ENCODE assay signal across 28 cellular contexts in the genomic region with DNA sequence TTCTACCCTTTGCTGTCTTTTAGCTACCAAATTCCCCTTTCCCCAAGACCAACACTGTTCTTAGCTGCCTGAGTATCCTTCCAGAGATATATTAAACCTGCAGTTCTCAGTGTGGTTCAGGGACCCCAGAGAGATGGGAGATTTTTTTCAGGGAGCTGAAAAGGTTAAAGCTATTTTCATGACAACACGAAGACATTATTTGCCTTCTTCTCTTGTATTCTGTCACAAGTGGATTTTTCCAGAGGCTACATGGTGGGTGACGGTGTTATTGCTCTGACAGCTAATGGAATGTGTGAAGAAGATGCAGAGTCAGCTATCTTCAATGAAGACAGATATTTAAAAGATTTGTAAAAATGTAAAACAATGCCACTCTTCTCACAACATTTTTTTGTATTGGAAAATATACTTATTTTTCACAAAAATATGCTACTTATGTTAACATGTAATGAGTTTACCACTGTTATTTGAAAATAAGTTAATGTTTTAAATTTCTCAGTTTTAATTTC.
"Had no signal": no experiment of that assay in that cellular context is flagged by ENCODE, and none has a peak within 500 bp of the region (broad histone marks: within the 10 kb centered on the region; RNA-seq: fewer than 3 reads in every experiment).

No MANE protein-coding gene starts in this region.

- H3K4me1 Mint-ChIP-seq: mesothelial cell of epicardium; naive B cell; natural killer cell; stimulated activated memory B cell treated with anti-CD40 and anti-IgM and Interleukin-4, amounts not matched to agents 10 μg/mL and 1 μg/mL and 100 μg/mL, for 72 hours; stimulated activated naive CD8-positive, alpha-beta T cell treated with anti-CD3 and anti-CD28 coated beads, Interleukin-15, amount 100 ng/mL, for 72 hours had no signal

- H3K9me3 ChIP-seq: left ventricle myocardium inferior, pancreas, prostate gland, sigmoid colon, tibial nerve, uterus had no signal

- ATAC-seq: natural killer cell; pancreas; right cardiac atrium; stimulated activated memory B cell treated with anti-CD40 and anti-IgM and Interleukin-4, amounts not matched to agents 10 μg/mL and 1 μg/mL and 100 μg/mL, for 72 hours; stimulated activated naive CD8-positive, alpha-beta T cell treated with anti-CD3 and anti-CD28 coated beads, Interleukin-15, amount 100 ng/mL, for 72 hours had no signal

- H3K4me1 ChIP-seq: pancreas, prostate gland, sigmoid colon, uterus had no signal

- H3K27me3 Mint-ChIP-seq: stimulated activated memory B cell treated with anti-CD40 and anti-IgM and Interleukin-4, amounts not matched to agents 10 μg/mL and 1 μg/mL and 100 μg/mL, for 72 hours; stimulated activated naive CD8-positive, alpha-beta T cell treated with anti-CD3 and anti-CD28 coated beads, Interleukin-15, amount 100 ng/mL, for 72 hours; type B pancreatic cell had no signal

- FAIRE-seq: pancreas, small intestine had no signal

- H3K4me3 ChIP-seq: hepatocyte, left ventricle myocardium inferior, lung, pancreas, prostate gland, sigmoid colon, tibial nerve, uterus had no signal

- H3K4me2 ChIP-seq: hepatocyte had no signal

- DNase-seq: islet precursor cell; left ventricle myocardium inferior; mesendoderm; naive B cell; natural killer cell; nucleus accumbens; pancreas; posterior cingulate gyrus; retina; right cardiac atrium; sigmoid colon; small intestine; stimulated activated CD4-positive, alpha-beta T cell treated with anti-CD3 and anti-CD28 coated beads, Interleukin-1b, Interleukin-23, amount 100 ng/mL, for 48 hours; stimulated activated CD4-positive, alpha-beta T cell treated with anti-CD3 and anti-CD28 coated beads, Interleukin-2, amount 100 ng/mL, for 48 hours; stimulated activated CD4-positive, alpha-beta T cell treated with anti-CD3 and anti-CD28 coated beads, Interleukin-4, amount 100 ng/mL, for 4 hours; stimulated activated CD8-positive, alpha-beta memory T cell treated with anti-CD3 and anti-CD28 coated beads, Interleukin-4, amount 100 ng/mL, for 48 hours; stimulated activated naive CD4-positive, alpha-beta T cell treated with Interleukin-2 at 50 U/mL for 16 hours; stimulated activated naive CD8-positive, alpha-beta T cell treated with anti-CD3 and anti-CD28 coated beads, Interleukin-15, amount 100 ng/mL, for 72 hours; substantia nigra; uterus had no signal

- H3K27me3 ChIP-seq: hepatocyte, pancreas, sigmoid colon, tibial nerve, uterus had no signal

- H3K27ac Mint-ChIP-seq: mesothelial cell of epicardium; naive B cell; natural killer cell; stimulated activated memory B cell treated with anti-CD40 and anti-IgM and Interleukin-4, amounts not matched to agents 10 μg/mL and 1 μg/mL and 100 μg/mL, for 72 hours; stimulated activated naive CD8-positive, alpha-beta T cell treated with anti-CD3 and anti-CD28 coated beads, Interleukin-15, amount 100 ng/mL, for 72 hours; type B pancreatic cell had no signal

- H2AFZ ChIP-seq: hepatocyte had no signal

- H3K27ac ChIP-seq: hepatocyte, left ventricle myocardium inferior, pancreas, prostate gland, sigmoid colon, tibial nerve, uterus had no signal

- H3K4me3 Mint-ChIP-seq: mesothelial cell of epicardium; naive B cell; natural killer cell; neural crest cell; stimulated activated memory B cell treated with anti-CD40 and anti-IgM and Interleukin-4, amounts not matched to agents 10 μg/mL and 1 μg/mL and 100 μg/mL, for 72 hours; stimulated activated naive CD8-positive, alpha-beta T cell treated with anti-CD3 and anti-CD28 coated beads, Interleukin-15, amount 100 ng/mL, for 72 hours; type B pancreatic cell had no signal

- H3K36me3 Mint-ChIP-seq: natural killer cell had no signal

- H3K36me3 ChIP-seq: pancreas, prostate gland, sigmoid colon, uterus had no signal

- H3K9me3 Mint-ChIP-seq: mesothelial cell of epicardium; naive B cell; natural killer cell; neural crest cell; stimulated activated memory B cell treated with anti-CD40 and anti-IgM and Interleukin-4, amounts not matched to agents 10 μg/mL and 1 μg/mL and 100 μg/mL, for 72 hours; stimulated activated naive CD8-positive, alpha-beta T cell treated with anti-CD3 and anti-CD28 coated beads, Interleukin-15, amount 100 ng/mL, for 72 hours; type B pancreatic cell had no signal
